ENCODE assay signal across 16 cellular contexts in the genomic region with DNA sequence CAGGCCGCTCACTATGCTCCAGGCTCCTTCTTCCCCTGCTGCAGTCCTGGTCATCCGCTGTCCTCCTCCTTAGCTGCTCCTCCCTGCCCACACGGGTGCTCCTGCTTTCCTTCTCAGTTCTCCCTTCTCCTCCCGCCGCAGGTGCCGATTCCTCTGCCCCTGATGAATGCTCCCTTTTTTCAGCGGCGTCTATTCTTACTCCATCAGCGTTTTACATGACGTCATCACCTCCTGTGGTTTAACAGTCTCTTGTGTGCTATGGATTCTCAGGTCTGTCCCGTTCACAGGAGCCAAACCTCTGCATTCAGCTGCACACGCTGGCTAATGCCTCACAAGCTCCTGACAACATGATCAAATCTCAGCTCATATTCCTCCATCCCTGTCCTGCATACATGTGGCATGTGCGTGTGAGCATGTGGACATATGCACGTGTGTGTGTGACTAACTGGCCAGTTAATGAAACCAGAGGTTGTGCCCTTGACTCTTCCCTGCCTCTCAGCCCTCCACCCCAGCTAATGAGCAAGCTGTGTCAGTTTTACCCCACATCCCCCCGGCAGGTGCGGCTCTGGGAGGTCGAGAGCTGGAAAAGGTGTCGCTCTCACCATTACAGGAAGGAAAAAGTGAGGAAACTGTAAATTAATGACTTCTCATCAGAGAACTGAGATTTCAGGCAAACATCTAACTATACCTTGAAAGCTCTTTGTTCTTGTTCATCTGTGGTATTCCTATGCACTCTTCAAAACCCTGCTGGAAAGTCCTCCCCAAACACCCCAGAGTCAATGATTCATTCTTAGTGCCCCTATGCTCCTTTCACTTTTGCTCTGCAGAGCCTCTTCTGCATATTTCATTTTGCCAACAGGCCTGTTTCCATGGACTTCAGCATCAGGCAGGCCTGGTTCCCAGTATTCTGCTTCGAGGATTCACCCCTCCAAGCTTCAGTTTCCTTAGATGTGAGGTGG.
DNase-seq lines count a peak whose midpoint lies in the region; ATAC-seq and TF ChIP-seq lines count a peak whose summit lies in the region.
"Had no signal": no experiment of that assay in that cellular context is flagged by ENCODE, and none has a peak within 500 bp of the region (broad histone marks: within the 10 kb centered on the region; RNA-seq: fewer than 3 reads in every experiment).

No MANE protein-coding gene starts in this region.

- H3K27ac ChIP-seq in sigmoid colon: no peak overlapping the region
- H3K27ac ChIP-seq: C4-2B, Peyer's patch had no signal

- no peak overlapping the region for H3K27ac Mint-ChIP-seq in glutamatergic neuron (ENCODE audit: unreplicated experiment)
- H3K27ac Mint-ChIP-seq: IgD-negative memory B cell had no signal

- no peaks in the 10 kb centered on the region for H3K27me3 Mint-ChIP-seq in glutamatergic neuron (ENCODE audit: unreplicated experiment)

- H3K4me1 ChIP-seq in sigmoid colon: no peaks in the 10 kb centered on the region

- H3K4me3 ChIP-seq in sigmoid colon: no peak overlapping the region
- H3K4me3 ChIP-seq: Peyer's patch had no signal

- TF ChIP-seq CTCF in glutamatergic neuron (IDR thresholded peaks at IDR 0.05; ENCODE audit: partially characterized antibody, unreplicated experiment): no peak
- TF ChIP-seq CTCF in sigmoid colon (IDR thresholded peaks at IDR 0.05): no peak

- H3K36me3 ChIP-seq in sigmoid colon: no peaks in the 10 kb centered on the region
- H3K36me3 ChIP-seq: Peyer's patch had no signal

- H3K9me3 ChIP-seq in sigmoid colon: no peaks in the 10 kb centered on the region
- H3K9me3 ChIP-seq: Peyer's patch had no signal

- WGBS in sigmoid colon, 2 donors: 81 to 89% methylated on average over 19 of the region's 19 CpGs

- no peak for TF ChIP-seq EP300 in sigmoid colon (IDR thresholded peaks at IDR 0.05)

- H3K27me3 ChIP-seq in sigmoid colon: peaks cover 0 to 10% (median 0%) of the 10 kb centered on the region in 3 donors
- H3K27me3 ChIP-seq: Peyer's patch had no signal

- H3K36me3 Mint-ChIP-seq in glutamatergic neuron (ENCODE audit: unreplicated experiment): no peaks in the 10 kb centered on the region
- H3K36me3 Mint-ChIP-seq: IgD-negative memory B cell had no signal

- H3K4me1 Mint-ChIP-seq in glutamatergic neuron (ENCODE audit: low read depth, unreplicated experiment): peaks cover 12% of the 10 kb centered on the region
- H3K4me1 Mint-ChIP-seq: IgD-negative memory B cell had no signal

- H3K4me3 Mint-ChIP-seq in glutamatergic neuron (ENCODE audit: unreplicated experiment): peak overlapping the region; percentile 23
- H3K4me3 Mint-ChIP-seq: IgD-negative memory B cell had no signal

- H3K9me3 Mint-ChIP-seq in glutamatergic neuron (ENCODE audit: unreplicated experiment): no peaks in the 10 kb centered on the region
- H3K9me3 Mint-ChIP-seq: IgD-negative memory B cell had no signal

- intact Hi-C loops in sigmoid colon (cut with DNase I): no loop called here

- DNase-seq in MV-4-11 (lab: John Stamatoyannopoulos, UW) (peak; percentile 20), glutamatergic neuron (no peak), sigmoid colon (peak; percentile 28), activated gamma-delta T cell treated with Interleukin-2 at 50 U/mL for 16 hours (no peak)
- DNase-seq in activated CD4-positive, alpha-beta T cell treated with anti-CD3 and anti-CD28 coated beads for 48 hours: no peak
- DNase-seq: EL, NCI-H1048, NCI-H1694 treated with DMSO at 0.1 percent for 48 hours, NCI-H774, Peyer's patch, Right ventricle myocardium superior had no signal

- no peak for TF ChIP-seq POLR2A in sigmoid colon (IDR thresholded peaks at IDR 0.05)

- peak; percentile 78 for ATAC-seq in GM19463 (IDR thresholded peaks at IDR 0.05; ENCODE audit: unreplicated experiment)
- no peak for ATAC-seq in HG03039 (IDR thresholded peaks at IDR 0.05; ENCODE audit: unreplicated experiment)
- ATAC-seq: SK-N-SH treated with all-trans-retinoic acid at 6 μM for 48 hours had no signal

Comparison
In these comparisons a context has a peak if more than half of its experiments do, and no peak if none do; other contexts are left out.
1. DNase-seq: peak in MV-4-11 (single experiment) and sigmoid colon (single experiment); none in glutamatergic neuron (single experiment), activated CD4-positive, alpha-beta T cell treated with anti-CD3 and anti-CD28 coated beads for 48 hours (single experiment) and activated gamma-delta T cell treated with Interleukin-2 at 50 U/mL for 16 hours (single experiment).